ENCODE assay signal across 21 cellular contexts in genomic region chr4:165512464-165512863, GRCh38.
"Had no signal": no experiment of that assay in that cellular context is flagged by ENCODE, and none has a peak within 500 bp of the region (broad histone marks: within the 10 kb centered on the region; RNA-seq: fewer than 3 reads in every experiment).

No MANE protein-coding gene starts in this region.

- H3K27ac ChIP-seq: brain microvascular endothelial cell, prostate gland, right atrium auricular region, suprapubic skin had no signal

- H3K9me3 Mint-ChIP-seq: activated CD8-positive, alpha-beta T cell treated with anti-CD3 and anti-CD28 coated beads for 36 hours; activated naive CD4-positive, alpha-beta T cell treated with anti-CD3 and anti-CD28 coated beads for 36 hours; activated T-helper 2 cell treated with anti-CD3 and anti-CD28 coated beads, Interferon-gamma antibody, Interleukin-2, Interleukin-4, amounts not matched to agents 10 μg/mL and 5 μg/mL and 100 μg/mL, durations not matched to agents 14 hours and 24 hours and 36 hours; endodermal cell; naive B cell; neural crest cell; stimulated activated naive CD8-positive, alpha-beta T cell treated with anti-CD3 and anti-CD28 coated beads, Interleukin-15, amount 100 ng/mL, for 72 hours; type B pancreatic cell had no signal

- H3K27me3 Mint-ChIP-seq: activated CD8-positive, alpha-beta T cell treated with anti-CD3 and anti-CD28 coated beads for 36 hours had no signal

- DNase-seq: activated CD4-positive, alpha-beta T cell treated with anti-CD3 and anti-CD28 coated beads for 48 hours; activated CD4-positive, CD25-positive, alpha-beta regulatory T cell; activated CD8-positive, alpha-beta T cell treated with anti-CD3 and anti-CD28 coated beads for 36 hours; activated naive CD4-positive, alpha-beta T cell treated with anti-CD3 and anti-CD28 coated beads for 36 hours; activated T-cell treated with anti-CD3 and anti-CD28 coated beads, Interleukin-2, amount 50 U/mL, for 1 hour; anterior cingulate cortex; brain microvascular endothelial cell; central memory CD4-positive, alpha-beta T cell; endodermal cell; head of caudate nucleus; mammary epithelial cell; naive B cell; stimulated activated CD4-positive, alpha-beta T cell treated with anti-CD3 and anti-CD28 coated beads, Interleukin-2, amount 100 ng/mL, for 24 hours; stimulated activated naive CD8-positive, alpha-beta T cell treated with anti-CD3 and anti-CD28 coated beads, Interleukin-15, amount 100 ng/mL, for 72 hours had no signal

- H3K27me3 ChIP-seq: brain microvascular endothelial cell, right atrium auricular region, suprapubic skin had no signal

- H3K4me1 Mint-ChIP-seq: endodermal cell; naive B cell; neural crest cell; stimulated activated naive CD8-positive, alpha-beta T cell treated with anti-CD3 and anti-CD28 coated beads, Interleukin-15, amount 100 ng/mL, for 72 hours had no signal

- H3K27ac Mint-ChIP-seq: activated CD8-positive, alpha-beta T cell treated with anti-CD3 and anti-CD28 coated beads for 36 hours; activated naive CD4-positive, alpha-beta T cell treated with anti-CD3 and anti-CD28 coated beads for 36 hours; activated T-helper 2 cell treated with anti-CD3 and anti-CD28 coated beads, Interferon-gamma antibody, Interleukin-2, Interleukin-4, amounts not matched to agents 10 μg/mL and 5 μg/mL and 100 μg/mL, durations not matched to agents 14 hours and 24 hours and 36 hours; endodermal cell; naive B cell; stimulated activated naive CD8-positive, alpha-beta T cell treated with anti-CD3 and anti-CD28 coated beads, Interleukin-15, amount 100 ng/mL, for 72 hours; type B pancreatic cell had no signal

- H3K36me3 Mint-ChIP-seq: naive B cell, type B pancreatic cell had no signal

- H3K36me3 ChIP-seq: brain microvascular endothelial cell, prostate gland, right atrium auricular region, suprapubic skin had no signal

- H3K9me3 ChIP-seq: prostate gland, right atrium auricular region, suprapubic skin had no signal

- H3K4me1 ChIP-seq: prostate gland, right atrium auricular region had no signal

- ATAC-seq: activated CD8-positive, alpha-beta T cell treated with anti-CD3 and anti-CD28 coated beads for 36 hours; left lobe of liver; stimulated activated naive CD8-positive, alpha-beta T cell treated with anti-CD3 and anti-CD28 coated beads, Interleukin-15, amount 100 ng/mL, for 72 hours had no signal

- H3K4me3 ChIP-seq: prostate gland, right atrium auricular region, suprapubic skin had no signal

- H3K4me3 Mint-ChIP-seq: activated CD8-positive, alpha-beta T cell treated with anti-CD3 and anti-CD28 coated beads for 36 hours; activated naive CD4-positive, alpha-beta T cell treated with anti-CD3 and anti-CD28 coated beads for 36 hours; endodermal cell; naive B cell; neural crest cell; stimulated activated naive CD8-positive, alpha-beta T cell treated with anti-CD3 and anti-CD28 coated beads, Interleukin-15, amount 100 ng/mL, for 72 hours; type B pancreatic cell had no signal
